In genomic region chr2:69911985-69912563, GRCh38 we compare ENCODE assay signal across 8 cellular contexts. TPM values are rescaled to one million over a fixed set of nuclear protein-coding genes. Genes with fewer than 3 reads are reported as not detected.
A peak's percentile ranks its signal among the peaks of the same experiment; 100 is the strongest.
DNase-seq lines count a peak whose midpoint lies in the region; TF ChIP-seq lines count a peak whose summit lies in the region.

No MANE protein-coding gene starts in this region.

- peaks cover 3% of the 10 kb centered on the region for H3K27me3 Mint-ChIP-seq in type B pancreatic cell

- peak; percentile 38; the same call in 1 of the 3 replicates for TF ChIP-seq CTCF in GM12872 (IDR thresholded peaks at IDR 0.05; ENCODE audit: insufficient read depth, low read depth, low read length)
- TF ChIP-seq CTCF in astrocyte of the cerebellum (IDR thresholded peaks at IDR 0.05; ENCODE audit: low read depth, low read length, missing control alignments): no peak
- TF ChIP-seq CTCF in kidney epithelial cell (IDR thresholded peaks at IDR 0.05; ENCODE audit: insufficient read depth, low read length, poor library complexity, severe bottlenecking): peak; percentile 32
- peak; percentile 85 for TF ChIP-seq CTCF in type B pancreatic cell (conservative IDR thresholded peaks at IDR 0.05)

- peak overlapping the region; percentile 25 for H3K4me3 Mint-ChIP-seq in type B pancreatic cell

- H3K27me3 ChIP-seq in kidney epithelial cell (ENCODE audit: control insufficient read depth, insufficient read depth, low read length): no peaks in the 10 kb centered on the region

- H3K36me3 Mint-ChIP-seq in type B pancreatic cell: no peaks in the 10 kb centered on the region

- no peaks in the 10 kb centered on the region for H3K4me1 Mint-ChIP-seq in type B pancreatic cell (ENCODE audit: unreplicated experiment)

- in situ Hi-C loops in astrocyte of the cerebellum (cut with HindIII; ENCODE audit: low sequenced_read_pairs): no loop called here

- peak overlapping the region; percentile 70 for H3K27ac Mint-ChIP-seq in type B pancreatic cell

- no peaks in the 10 kb centered on the region for H3K9me3 Mint-ChIP-seq in type B pancreatic cell

- peak; percentile 67 to 72 for DNase-seq in AML-193 (lab: John Stamatoyannopoulos, UW)
- DNase-seq in NCI-H2196 (lab: John Stamatoyannopoulos, UW; ENCODE audit: unreplicated experiment): peak; percentile 48
- DNase-seq in astrocyte of the cerebellum (ENCODE audit: low read depth): peak; percentile 47
- DNase-seq in kidney epithelial cell (ENCODE audit: low read depth): no peak
- no peak for DNase-seq in type B pancreatic cell (ENCODE audit: extremely low spot score, unreplicated experiment)
- DNase-seq in epidermal melanocyte (ENCODE audit: insufficient read length, low spot score): no peak
- no peak for DNase-seq in activated T-cell treated with anti-CD3 and anti-CD28 coated beads, Interleukin-2, amount 50 U/mL, for 1 hour

- H3K4me3 ChIP-seq in astrocyte of the cerebellum (ENCODE audit: low read depth, low read length) (no peak overlapping the region), kidney epithelial cell (ENCODE audit: low read depth, low read length) (no peak overlapping the region)

- H3K36me3 ChIP-seq in kidney epithelial cell (ENCODE audit: control insufficient read depth, insufficient read depth, low read length): peaks cover 1% of the 10 kb centered on the region

RNA-seq across cellular contexts. Expression of gene MXD1, which starts 2.8 kb away (rescaled TPM):
- total RNA-seq in kidney epithelial cell: 14.1 and 14.4 TPM in 2 replicates
- 14.0 and 23.1 TPM in 2 replicates for total RNA-seq in type B pancreatic cell (ENCODE audit: low replicate concordance)

RNA-seq across cellular contexts. Expression of gene SNRNP27, which starts 18.3 kb away (rescaled TPM):
- total RNA-seq in kidney epithelial cell (69.4 and 84.1 TPM in 2 replicates), type B pancreatic cell (ENCODE audit: low replicate concordance) (35.3 and 43.1 TPM in 2 replicates)

RNA-seq across cellular contexts. Expression of gene ASPRV1, which starts 49.4 kb away (rescaled TPM):
- total RNA-seq in kidney epithelial cell (0.07 and 0.08 TPM in 2 replicates), type B pancreatic cell (ENCODE audit: low replicate concordance) (0.67 and 1.3 TPM in 2 replicates)

Comparison
In these comparisons a context has a peak if more than half of its experiments do, and no peak if none do; other contexts are left out.
1. DNase-seq: peak in AML-193 (2 of 2), NCI-H2196 (single experiment) and astrocyte of the cerebellum (single experiment); none in kidney epithelial cell (single experiment), type B pancreatic cell (single experiment), epidermal melanocyte (single experiment) and activated T-cell treated with anti-CD3 and anti-CD28 coated beads, Interleukin-2, amount 50 U/mL, for 1 hour (single experiment).